In the genomic region with DNA sequence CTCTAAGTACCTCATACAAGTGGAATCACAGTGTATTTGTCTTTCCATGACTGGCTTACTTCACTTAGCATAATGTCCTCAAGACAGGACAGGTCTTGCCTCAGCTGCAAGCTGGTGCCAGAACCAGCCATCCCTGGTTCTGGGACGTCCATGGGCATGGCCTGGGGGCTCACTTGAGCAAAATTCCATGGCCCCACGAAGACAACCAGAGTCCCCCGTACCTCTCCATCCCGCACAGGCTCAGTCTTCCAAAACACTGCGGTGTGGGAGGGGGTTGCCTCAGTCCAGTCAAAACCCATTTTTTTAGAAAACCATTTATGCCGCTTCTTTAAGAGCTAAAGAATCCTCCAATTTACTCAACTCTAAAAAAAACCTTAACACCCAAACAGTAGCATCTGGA, we compare ENCODE assay signal across 18 cellular contexts. TPM values are rescaled to one million over a fixed set of nuclear protein-coding genes. Genes with fewer than 3 reads are reported as not detected.
DNase-seq lines count a peak whose midpoint lies in the region; ATAC-seq and TF ChIP-seq lines count a peak whose summit lies in the region.
"Had no signal": no experiment of that assay in that cellular context is flagged by ENCODE, and none has a peak within 500 bp of the region (broad histone marks: within the 10 kb centered on the region; RNA-seq: fewer than 3 reads in every experiment).

No MANE protein-coding gene starts in this region.

- DNase-seq in DMS79 (lab: John Stamatoyannopoulos, UW) = peak; percentile 52
- no peak for DNase-seq in DMS79 treated with DMSO at 0.1 percent for 48 hours (lab: John Stamatoyannopoulos, UW)
- DNase-seq in Panc1 (ENCODE audit: low read depth, low spot score) = no peak
- no peak for DNase-seq in hepatocyte (ENCODE audit: low spot score)
- no peak for DNase-seq in CD8-positive, alpha-beta T cell
- DNase-seq in NAMALWA (ENCODE audit: low spot score) = no peak
- DNase-seq in Calu3 = no peak
- DNase-seq: GF-D8; NCI-H146; NCI-H526 treated with DMSO at 0.1 percent for 48 hours; NK-92 treated with Interleukin-12 subunit alpha and Interleukin-12 subunit beta, amount 100 ng/mL, for 24 hours; RPMI8226 had no signal

- no peak overlapping the region for H3K27ac Mint-ChIP-seq in CD8-positive, alpha-beta T cell
- H3K27ac Mint-ChIP-seq in Calu3 (ENCODE audit: unreplicated experiment) = no peak overlapping the region
- H3K27ac Mint-ChIP-seq: CD4-positive, alpha-beta memory T cell had no signal

- H3K9me2 ChIP-seq in hepatocyte (replicated peaks; ENCODE audit: insufficient read depth) = no peaks in the 10 kb centered on the region

- TF ChIP-seq CTCF in Panc1 (IDR thresholded peaks at IDR 0.05) (no peak), hepatocyte (IDR thresholded peaks at IDR 0.05; ENCODE audit: poor library complexity) (no peak), Calu3 (IDR thresholded peaks at IDR 0.05; ENCODE audit: unreplicated experiment) (no peak)
- no peak for TF ChIP-seq CTCF in CD8-positive, alpha-beta T cell (IDR thresholded peaks at IDR 0.05)

- no peak overlapping the region for H3K4me3 Mint-ChIP-seq in CD8-positive, alpha-beta T cell
- H3K4me3 Mint-ChIP-seq in Calu3 (ENCODE audit: low read depth, unreplicated experiment) = no peak overlapping the region

- H3K4me1 ChIP-seq in Panc1 (ENCODE audit: control insufficient read depth, insufficient read depth, low read length) (peaks cover 37% of the 10 kb centered on the region), hepatocyte (ENCODE audit: insufficient read depth) (peaks cover 18% of the 10 kb centered on the region), skeletal muscle satellite cell (ENCODE audit: control insufficient read depth, insufficient read depth, low read length) (peaks cover 32% of the 10 kb centered on the region)
- no peaks in the 10 kb centered on the region for H3K4me1 ChIP-seq in CD8-positive, alpha-beta T cell (ENCODE audit: insufficient read depth, low read length)

- H3K4me2 ChIP-seq in hepatocyte (no peak overlapping the region), skeletal muscle satellite cell (ENCODE audit: low read length) (no peak overlapping the region)

- peak overlapping the region; percentile 82 for H3K27ac ChIP-seq in Panc1 (ENCODE audit: low read length)
- H3K27ac ChIP-seq in hepatocyte = peak overlapping the region; percentile 88
- H3K27ac ChIP-seq in CD8-positive, alpha-beta T cell (ENCODE audit: low read depth, low read length) = no peak overlapping the region
- H3K27ac ChIP-seq: 22Rv1, HL-60 had no signal

- H3K4me3 ChIP-seq in Panc1 (ENCODE audit: low read depth in 2 of 2, low read length in 2 of 2) = no peak overlapping the region
- H3K4me3 ChIP-seq in hepatocyte = no peak overlapping the region
- H3K4me3 ChIP-seq in skeletal muscle satellite cell (ENCODE audit: low read length) = no peak overlapping the region
- H3K4me3 ChIP-seq in CD8-positive, alpha-beta T cell (ENCODE audit: low read depth, low read length) = no peak overlapping the region
- H3K4me3 ChIP-seq: K562 had no signal

- intact Hi-C loops in Panc1 (cut with micrococcal nuclease; ENCODE audit: unreplicated experiment) (no loop called here), Calu3 (cut with micrococcal nuclease; ENCODE audit: unreplicated experiment) (no loop called here)
- intact Hi-C loops in CD8-positive, alpha-beta T cell (cut with DNase I, micrococcal nuclease) = no loop called here

- H4K20me1 ChIP-seq in hepatocyte (ENCODE audit: insufficient read depth, poor library complexity, severe bottlenecking) = no peaks in the 10 kb centered on the region

- POLR2A ChIA-PET in Panc1 (lab: Charles Lee) = interaction anchor here (0.6 kb wide), 1 partner anchor 21 kb away, joined by 9 read pairs; no protein-coding TSS in a partner anchor
- POLR2A ChIA-PET in CD8-positive, alpha-beta T cell (lab: Charles Lee) = no interaction called here

- no peak for ATAC-seq in Panc1
- ATAC-seq in CD8-positive, alpha-beta T cell = no peak
- ATAC-seq: HCT116, K562 had no signal

- in situ Hi-C loops in Panc1 (cut with HindIII; ENCODE audit: low pct_unique_long_range_greater_than_20kb, low sequenced_read_pairs) = no loop called here

- no peaks in the 10 kb centered on the region for H3K36me3 Mint-ChIP-seq in CD8-positive, alpha-beta T cell
- peaks cover 12% of the 10 kb centered on the region for H3K36me3 Mint-ChIP-seq in Calu3 (ENCODE audit: insufficient read depth, unreplicated experiment)

- H3K4me1 Mint-ChIP-seq in CD8-positive, alpha-beta T cell (ENCODE audit: low read depth) = peaks cover 18% of the 10 kb centered on the region
- peaks cover 47% of the 10 kb centered on the region for H3K4me1 Mint-ChIP-seq in Calu3 (ENCODE audit: low read depth, unreplicated experiment)

- CTCF ChIA-PET in Panc1 (lab: Charles Lee) (no interaction called here), Calu3 (lab: Charles Lee) (no interaction called here)
- CTCF ChIA-PET in CD8-positive, alpha-beta T cell (lab: Charles Lee) = interaction anchor here (0.9 to 1.8 kb wide), 2 partner anchors 15 to 18 kb away, joined by 3 to 6 read pairs; no protein-coding TSS in a partner anchor

- H3K79me2 ChIP-seq in hepatocyte = no peaks in the 10 kb centered on the region

- 81% methylated on average over 6 of the region's 6 CpGs for WGBS in hepatocyte (ENCODE audit: low lambda C conversion rate, missing lambda C conversion rate)

- H3K36me3 ChIP-seq in Panc1 (ENCODE audit: control insufficient read depth, insufficient read depth, low read length) = no peaks in the 10 kb centered on the region
- no peaks in the 10 kb centered on the region for H3K36me3 ChIP-seq in hepatocyte (replicated peaks; ENCODE audit: insufficient read depth, low read depth)
- H3K36me3 ChIP-seq in skeletal muscle satellite cell (ENCODE audit: insufficient read depth, low read length) = no peaks in the 10 kb centered on the region
- H3K36me3 ChIP-seq in CD8-positive, alpha-beta T cell (ENCODE audit: insufficient read depth, low read length) = no peaks in the 10 kb centered on the region

- H3K27me3 Mint-ChIP-seq in CD8-positive, alpha-beta T cell (ENCODE audit: low read depth) = no peaks in the 10 kb centered on the region
- no peaks in the 10 kb centered on the region for H3K27me3 Mint-ChIP-seq in Calu3 (ENCODE audit: unreplicated experiment)

- H3K9me3 Mint-ChIP-seq in CD8-positive, alpha-beta T cell = peaks cover 6% of the 10 kb centered on the region
- no peaks in the 10 kb centered on the region for H3K9me3 Mint-ChIP-seq in Calu3 (ENCODE audit: low read depth, unreplicated experiment)

- peak overlapping the region; percentile 21 for H3K9ac ChIP-seq in skeletal muscle satellite cell (ENCODE audit: low read depth, low read length)

- BruUV-seq in Panc1 (replicated peaks; lab: Mats Ljungman, UMichigan) = no TSS peak
- no TSS peak for BruUV-seq in Calu3 (replicated peaks; lab: Mats Ljungman, UMichigan)

- H2AFZ ChIP-seq in hepatocyte = no peak overlapping the region

- no peaks in the 10 kb centered on the region for H3K27me3 ChIP-seq in Panc1 (ENCODE audit: control insufficient read depth, insufficient read depth, low read length)
- no peaks in the 10 kb centered on the region for H3K27me3 ChIP-seq in hepatocyte
- no peaks in the 10 kb centered on the region for H3K27me3 ChIP-seq in skeletal muscle satellite cell (ENCODE audit: control insufficient read depth, insufficient read depth, low read length)
- H3K27me3 ChIP-seq in CD8-positive, alpha-beta T cell (ENCODE audit: insufficient read depth, low read length) = no peaks in the 10 kb centered on the region

- H3K9me3 ChIP-seq in Panc1 (ENCODE audit: control insufficient read depth, insufficient read depth, low read depth, low read length) (no peaks in the 10 kb centered on the region; the same call in 1 of the 2 replicates), hepatocyte (ENCODE audit: low read depth) (no peaks in the 10 kb centered on the region), skeletal muscle satellite cell (replicated peaks; ENCODE audit: low read length) (no peaks in the 10 kb centered on the region)
- no peaks in the 10 kb centered on the region for H3K9me3 ChIP-seq in CD8-positive, alpha-beta T cell (ENCODE audit: low read length)

RNA-seq across cellular contexts. Expression of gene CABLES1, which starts 21.7 kb away (rescaled TPM):
- total RNA-seq in Panc1 (2021; ENCODE audit: unreplicated experiment) = 66.4 TPM
- 43.4 TPM for polyA plus RNA-seq in Panc1 (2012; ENCODE audit: insufficient read length)
- total RNA-seq in hepatocyte = 6.9 and 7.2 TPM in 2 replicates
- 10.8 TPM in 2 replicates for polyA plus RNA-seq in hepatocyte
- total RNA-seq in skeletal muscle satellite cell (2012; rRNA removed) = 0.76 and 1.3 TPM in 2 replicates
- under 1 TPM; 0.24 to 0.47 TPM for total RNA-seq in CD8-positive, alpha-beta T cell
- total RNA-seq in Calu3 (2022) = 16.2 and 16.9 TPM in 2 replicates
- polyA plus RNA-seq: CD4-positive, alpha-beta memory T cell had no signal
